In genomic region chr1:201011616-201012015, GRCh38 we compare ENCODE assay signal across 19 cellular contexts. TPM values are rescaled to one million over a fixed set of nuclear protein-coding genes. Genes with fewer than 3 reads are reported as not detected.
DNase-seq lines count a peak whose midpoint lies in the region; ATAC-seq, FAIRE-seq and TF ChIP-seq lines count a peak whose summit lies in the region.
"Had no signal": no experiment of that assay in that cellular context is flagged by ENCODE, and none has a peak within 500 bp of the region (broad histone marks: within the 10 kb centered on the region; RNA-seq: fewer than 3 reads in every experiment).

No MANE protein-coding gene starts in this region.

- TF ChIP-seq CTCF in D721Med (IDR thresholded peaks at IDR 0.05; ENCODE audit: insufficient read depth, missing control alignments), result no peak

- peaks cover 0 to 50% (median 24%) of the 10 kb centered on the region in 11 experiments; a peak in 20 of 22 replicates for H3K36me3 ChIP-seq in BLaER1 treated with 17β-estradiol and CSF1 and Interleukin-3, amounts not matched to agents 10 nM and 100 nM
- no peaks in the 10 kb centered on the region for H3K36me3 ChIP-seq in GM23248 (ENCODE audit: low read depth)
- H3K36me3 ChIP-seq: right lobe of liver had no signal

- in situ Hi-C loops in GM23248 (cut with MboI), result no loop called here

- peaks cover 54 to 100% (median 98%) of the 10 kb centered on the region in 11 experiments; a peak in 21 of 22 replicates for H4K20me1 ChIP-seq in BLaER1 treated with 17β-estradiol and CSF1 and Interleukin-3, amounts not matched to agents 10 nM and 100 nM
- H4K20me1 ChIP-seq in GM23248 (ENCODE audit: insufficient read depth), result no peaks in the 10 kb centered on the region

- H3K27ac ChIP-seq in BLaER1 treated with 17β-estradiol and CSF1 and Interleukin-3, amounts not matched to agents 10 nM and 100 nM, result 0 out of 22 replicates have a peak overlapping the region, but pooled peaks of 2 of the 11 experiments have one; percentile 1 to 6
- no peak overlapping the region for H3K27ac ChIP-seq in GM23248
- H3K27ac ChIP-seq: right lobe of liver had no signal

- H3F3A ChIP-seq in GM23248 (ENCODE audit: insufficient read depth), result no peaks in the 10 kb centered on the region

- no peaks in the 10 kb centered on the region for H3K9me3 ChIP-seq in BLaER1 treated with 17β-estradiol and CSF1 and Interleukin-3, amounts not matched to agents 10 nM and 100 nM (replicated peaks in 1 of 11)
- no peaks in the 10 kb centered on the region for H3K9me3 ChIP-seq in GM23248 (ENCODE audit: low read depth)
- H3K9me3 ChIP-seq: right lobe of liver had no signal

- H2AFZ ChIP-seq in GM23248, result no peak overlapping the region

- H3K4me3 Mint-ChIP-seq in central memory CD8-positive, alpha-beta T cell, result no peak overlapping the region
- H3K4me3 Mint-ChIP-seq: activated CD4-positive, alpha-beta T cell treated with anti-CD3 and anti-CD28 coated beads for 36 hours; nephron progenitor cell had no signal

- H3K36me3 Mint-ChIP-seq in central memory CD8-positive, alpha-beta T cell (ENCODE audit: insufficient read depth), result peaks cover 13% of the 10 kb centered on the region

- H3K27me3 ChIP-seq in BLaER1 treated with 17β-estradiol and CSF1 and Interleukin-3, amounts not matched to agents 10 nM and 100 nM, result no peaks in the 10 kb centered on the region
- peaks cover 20% of the 10 kb centered on the region for H3K27me3 ChIP-seq in GM23248 (replicated peaks; ENCODE audit: insufficient read depth)
- H3K27me3 ChIP-seq: right lobe of liver had no signal

- DNase-seq in D721Med (ENCODE audit: insufficient read length, low spot score) (peak; percentile 94), NCI-H345 (lab: John Stamatoyannopoulos, UW) (peak; percentile 54), GM23248 (no peak)
- no peak for DNase-seq in central memory CD8-positive, alpha-beta T cell (ENCODE audit: low spot score in 2 of 2)
- DNase-seq: activated CD4-positive, alpha-beta T cell treated with anti-CD3 and anti-CD28 coated beads for 36 hours; activated gamma-delta T cell; C1 segment of cervical spinal cord; effector memory CD4-positive, alpha-beta T cell; GOT3; NCI-H1930; nephron progenitor cell; right lobe of liver; stimulated activated CD4-positive, alpha-beta T cell treated with anti-CD3 and anti-CD28 coated beads, Interleukin-4, amount 100 ng/mL, for 24 hours had no signal

- H3K9ac ChIP-seq in BLaER1 treated with 17β-estradiol and CSF1 and Interleukin-3, amounts not matched to agents 10 nM and 100 nM, result no peak overlapping the region
- no peak overlapping the region for H3K9ac ChIP-seq in GM23248

- no peaks in the 10 kb centered on the region for H3K79me2 ChIP-seq in GM23248 (ENCODE audit: insufficient read depth)

- no peaks in the 10 kb centered on the region for H3K9me2 ChIP-seq in GM23248 (ENCODE audit: insufficient read depth)

- WGBS in GM23248 (ENCODE audit: low coverage in 1 of 2, low lambda C conversion rate in 2 of 2, missing lambda C conversion rate in 2 of 2), 2 experiments, result 29 to 37% methylated on average over 3 of the region's 3 CpGs

- peak; percentile 89 for FAIRE-seq in D721Med (lab: Jason Lieb, UNC)
- FAIRE-seq: bronchial epithelial cell, G401.6 had no signal

- no peaks in the 10 kb centered on the region for H3K27me3 Mint-ChIP-seq in central memory CD8-positive, alpha-beta T cell
- H3K27me3 Mint-ChIP-seq: activated CD4-positive, alpha-beta T cell treated with anti-CD3 and anti-CD28 coated beads for 36 hours had no signal

- H3K27ac Mint-ChIP-seq in central memory CD8-positive, alpha-beta T cell (ENCODE audit: low read depth), result peak overlapping the region; percentile 33
- H3K27ac Mint-ChIP-seq: nephron progenitor cell had no signal

- H3K4me2 ChIP-seq in BLaER1 treated with 17β-estradiol and CSF1 and Interleukin-3, amounts not matched to agents 10 nM and 100 nM, result peak overlapping the region in 6 of 11 experiments; percentile 15 to 100 (median 65); a peak in 9 of 22 replicates
- no peak overlapping the region for H3K4me2 ChIP-seq in GM23248 (ENCODE audit: unreplicated experiment)

- H3K4me1 Mint-ChIP-seq in central memory CD8-positive, alpha-beta T cell, result peaks cover 60% of the 10 kb centered on the region

- no peak for ATAC-seq in central memory CD8-positive, alpha-beta T cell (replicated peaks; ENCODE audit: extremely low read depth, poor library complexity, severe bottlenecking)
- no peak for ATAC-seq in HG02970 (IDR thresholded peaks at IDR 0.05; ENCODE audit: low FRiP score, unreplicated experiment)
- no peak for ATAC-seq in GM19455 (IDR thresholded peaks at IDR 0.05; ENCODE audit: unreplicated experiment)
- no peak for ATAC-seq in GM21526 (IDR thresholded peaks at IDR 0.05; ENCODE audit: low FRiP score, unreplicated experiment)
- ATAC-seq: activated CD4-positive, alpha-beta T cell treated with anti-CD3 and anti-CD28 coated beads for 36 hours; right lobe of liver had no signal

- H3K4me3 ChIP-seq in BLaER1 treated with 17β-estradiol and CSF1 and Interleukin-3, amounts not matched to agents 10 nM and 100 nM, result no peak overlapping the region
- H3K4me3 ChIP-seq in GM23248, result no peak overlapping the region
- H3K4me3 ChIP-seq: right lobe of liver had no signal

- H3K4me1 ChIP-seq in BLaER1 treated with 17β-estradiol and CSF1 and Interleukin-3, amounts not matched to agents 10 nM and 100 nM, result peaks cover 60 to 84% (median 79%) of the 10 kb centered on the region in 10 experiments
- H3K4me1 ChIP-seq in GM23248 (ENCODE audit: insufficient read depth), result no peaks in the 10 kb centered on the region

- H3K9me3 Mint-ChIP-seq in central memory CD8-positive, alpha-beta T cell, result no peaks in the 10 kb centered on the region
- H3K9me3 Mint-ChIP-seq: nephron progenitor cell had no signal

RNA-seq across cellular contexts. Expression of gene KIF21B, which starts 11.9 kb away (rescaled TPM):
- under 0.01 TPM in 1 of 2 replicates, not detected in the other for total RNA-seq in GM23248 (2014; rRNA removed; shearing (Covaris generic))
- 0.03 and 0.04 TPM in 2 replicates for polyA plus RNA-seq in GM23248 (2016; fragmentation: Nextera tagmentation; extraction: Ambion mirVana)

Comparison
In these comparisons a context has a peak if more than half of its experiments do, and no peak if none do; other contexts are left out.
1. DNase-seq: peak in D721Med (single experiment) and NCI-H345 (single experiment); none in central memory CD8-positive, alpha-beta T cell (0 of 2) and GM23248 (single experiment).